ENCODE assay signal across 8 cellular contexts in the genomic region with DNA sequence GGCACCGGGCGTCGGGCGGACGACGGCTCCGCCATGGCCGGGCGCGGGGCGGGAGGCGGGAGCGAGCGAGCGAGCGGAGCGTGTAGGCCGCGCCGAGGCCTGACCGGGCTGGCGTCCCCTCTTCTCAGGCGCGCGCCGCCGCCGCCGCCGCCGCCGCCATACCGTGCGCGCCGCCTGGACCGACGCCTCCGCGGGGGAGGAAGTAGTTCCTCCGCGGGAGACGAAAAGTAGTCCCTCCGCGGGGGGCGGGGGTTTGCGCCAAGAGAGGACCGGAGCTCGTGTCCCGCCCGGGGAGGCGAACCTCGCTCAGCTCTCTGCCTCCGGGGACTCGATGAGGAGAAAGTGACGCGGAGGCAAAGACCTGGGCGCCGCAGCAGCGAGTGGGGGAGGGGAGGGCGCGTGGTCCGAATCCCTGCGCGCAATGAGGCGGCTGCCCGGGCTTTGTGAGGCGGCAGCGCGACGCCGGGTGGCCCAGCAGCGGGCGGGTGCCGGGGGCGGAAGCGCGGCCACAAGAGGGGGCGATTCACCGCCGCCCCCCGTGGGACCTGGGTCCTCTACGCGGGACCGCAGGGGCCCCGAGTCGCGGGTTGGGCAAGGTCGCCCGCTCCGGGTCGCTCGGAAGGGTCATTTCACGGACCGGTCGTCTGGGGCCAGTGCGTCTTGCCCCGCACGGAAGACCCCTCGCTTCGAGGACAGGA. TPM values are rescaled to one million over a fixed set of nuclear protein-coding genes. Genes with fewer than 3 reads are reported as not detected.
DNase-seq lines count a peak whose midpoint lies in the region; ATAC-seq, FAIRE-seq and TF ChIP-seq lines count a peak whose summit lies in the region.

A gene (minus strand): TSS at position 176 of the 698 bp plus-strand sequence. CDS start 141 bp downstream, at position 35.

- no peak for FAIRE-seq in urothelium cell line (lab: Jason Lieb, UNC)

- H3K36me3 ChIP-seq in psoas muscle (ENCODE audit: insufficient read depth in 1 of 2, low read depth in 1 of 2), result peaks cover 0 to 31% of the 10 kb centered on the region in 2 donors

- no peaks in the 10 kb centered on the region for H3K9me3 ChIP-seq in psoas muscle

- peak within 1 kb of the TSS; percentile 98 for H3K27ac ChIP-seq in psoas muscle

- ATAC-seq in left ventricle myocardium superior (peak; percentile 82), psoas muscle (peak; percentile 82 to 88 (median 86))

- CTCF ChIA-PET in GM10248 (lab: Yijun Ruan, JAX), result interaction anchor here (1.0 to 2.3 kb wide), 4 partner anchors 13 to 137 kb away, joined by 3 to 10 read pairs (median 4); a partner anchor contains a TSS

- 1% methylated on average over 63 to 100 of the region's 101 CpGs for WGBS in psoas muscle, 3 donors

- H3K4me3 ChIP-seq in HFF-Myc (replicated peaks; ENCODE audit: low read depth, low read length), result peak within 1 kb of the TSS; percentile 63
- H3K4me3 ChIP-seq in psoas muscle, result peak within 1 kb of the TSS; percentile 97

- TF ChIP-seq CTCF in GM10248 (IDR thresholded peaks at IDR 0.05; ENCODE audit: control extremely low read depth, extremely low read depth, low read depth, missing control alignments) (peak; percentile 30), HFF-Myc (IDR thresholded peaks at IDR 0.05; ENCODE audit: low read depth, low read length, missing control alignments) (peak; percentile 9), psoas muscle (IDR thresholded peaks at IDR 0.05) (peak; percentile 42)

- DNase-seq in GM10248 (ENCODE audit: extremely low spot score), result peak; percentile 85
- DNase-seq in HFF-Myc (ENCODE audit: extremely low read depth, low read depth), result no peak
- DNase-seq in NCI-H1092 treated with DMSO at 0.1 percent for 48 hours (lab: John Stamatoyannopoulos, UW), result peak; percentile 90
- peak; percentile 81 for DNase-seq in amniotic epithelial cell (ENCODE audit: low read depth)
- peak; percentile 92 for DNase-seq in left ventricle myocardium superior
- DNase-seq in psoas muscle, result peak; percentile 86 to 93
- DNase-seq in urothelium cell line (ENCODE audit: low spot score), result peak; percentile 40

- POLR2A ChIA-PET in GM10248 (lab: Yijun Ruan, JAX), result interaction anchor here (0.7 kb wide), 1 partner anchor 38 kb away, joined by 5 read pairs; no protein-coding TSS in a partner anchor

- H3K27me3 ChIP-seq in psoas muscle (ENCODE audit: insufficient read depth in 3 of 3, low read length in 2 of 3), result no peaks in the 10 kb centered on the region

- intact Hi-C loops in T-helper 1 cell treated with Interleukin-12 subunit alpha and Interleukin-12 subunit beta and Interleukin-4 antibody, amounts not matched to agents 30 ng/mL and 1 ng/mL, for 36 hours (cut with micrococcal nuclease), result loop anchor here (2.0 kb wide), 2 partner anchors 509 to 547 kb away; a partner anchor contains a TSS
- intact Hi-C loops in left ventricle myocardium superior (cut with micrococcal nuclease), result loop anchor here (10.0 kb wide), 1 partner anchor 71 kb away; a partner anchor contains a TSS
- intact Hi-C loops in psoas muscle (cut with DNase I), result loop anchor here (2.0 to 10.0 kb wide), 3 partner anchors 34 to 131 kb away; a partner anchor contains a TSS

- H3K4me1 ChIP-seq in psoas muscle, result peaks cover 22% of the 10 kb centered on the region

RNA-seq across cellular contexts. Expression of the gene that starts here (rescaled TPM):
- 40.5 and 40.8 TPM in 2 replicates for total RNA-seq in T-helper 1 cell treated with Interleukin-12 subunit alpha and Interleukin-12 subunit beta and Interleukin-4 antibody, amounts not matched to agents 30 ng/mL and 1 ng/mL, for 36 hours
- total RNA-seq in left ventricle myocardium superior (34.2 TPM), psoas muscle (10 to 100 TPM; 30.2 to 33.0 (median 32.0) TPM)
- polyA plus RNA-seq in psoas muscle, result 10 to 100 TPM; 12.6 to 21.0 (median 13.2) TPM
